In genomic region chr19:49677232-49677881, GRCh38 we compare ENCODE assay signal across 1 cellular context.
TF ChIP-seq lines count a peak whose summit lies in the region.

Gene PRMT1 (plus strand): TSS chr19:49677271. CDS start chr19:49677281, 10 bp downstream.

TF ChIP-seq in K562, 482 proteins besides CTCF, POLR2A, EP300 and RAD21 (continued from another document and continues in another):
- TF ChIP-seq ZNF407 (IDR thresholded peaks at IDR 0.05; ENCODE audit: low read depth) (no peak), RBBP5 (IDR thresholded peaks at IDR 0.05; ENCODE audit: borderline replicate concordance, insufficient read depth, low read length, poor library complexity, severe bottlenecking) (peak; percentile 69), ADNP (tag; IDR thresholded peaks at IDR 0.05) (no peak), RBFOX2 (IDR thresholded peaks at IDR 0.05; ENCODE audit: low read depth, low read length) (peak; percentile 98), RBM17 (IDR thresholded peaks at IDR 0.05; ENCODE audit: borderline replicate concordance, low read depth, low read length) (no peak), HEY1 (CRISPR knock-in tag; IDR thresholded peaks at IDR 0.05; ENCODE audit: borderline replicate concordance) (no peak), ETV5 (CRISPR knock-in tag; IDR thresholded peaks at IDR 0.05; ENCODE audit: low read depth) (peak; percentile 91), ZNF282 (CRISPR knock-in tag; IDR thresholded peaks at IDR 0.05) (no peak), SNRNP70 (optimal IDR thresholded peaks at IDR 0.05; ENCODE audit: low read depth, low read length) (no peak), ZFX (CRISPR knock-in tag; IDR thresholded peaks at IDR 0.05) (peak; percentile 67), OTX1 (CRISPR knock-in tag; IDR thresholded peaks at IDR 0.05) (peak; percentile 82; the same call in 1 of the 2 replicates), HCFC1 (IDR thresholded peaks at IDR 0.05; ENCODE audit: low read depth, low read length) (peak; percentile 25; the same call in 1 of the 2 replicates), COPS2 (conservative IDR thresholded peaks at IDR 0.05) (no peak), ILF3 (IDR thresholded peaks at IDR 0.05; ENCODE audit: borderline replicate concordance) (no peak; the same call in 1 of the 2 replicates), DMBX1 (CRISPR knock-in tag; IDR thresholded peaks at IDR 0.05; ENCODE audit: borderline replicate concordance) (peak; percentile 34; the same call in 1 of the 2 replicates), CHD2 (IDR thresholded peaks at IDR 0.05; ENCODE audit: low read depth, low read length) (no peak), NRF1 (conservative IDR thresholded peaks at IDR 0.05 in 1 of 2, IDR thresholded peaks at IDR 0.05 in 1 of 2) (no peak), SMARCB1 (IDR thresholded peaks at IDR 0.05; ENCODE audit: insufficient read length, low read depth) (peak; percentile 31), ARID3B (CRISPR knock-in tag; IDR thresholded peaks at IDR 0.05; ENCODE audit: borderline replicate concordance) (0 out of 2 replicates have a peak, but pooled peaks have one; percentile 38), POLR2AphosphoS5 (IDR thresholded peaks at IDR 0.05; ENCODE audit: control insufficient read depth, insufficient read depth, low read depth, low read length) (peak; percentile 73), TAF7 (tag; IDR thresholded peaks at IDR 0.05) (peak; percentile 89), SAFB (IDR thresholded peaks at IDR 0.05; ENCODE audit: borderline replicate concordance, low read depth, low read length) (peak; percentile 22; the same call in 1 of the 2 replicates), ETS1 (conservative IDR thresholded peaks at IDR 0.05; ENCODE audit: control insufficient read depth, low read depth, low read length) (peak; percentile 85), MAX (CRISPR knock-in tag; IDR thresholded peaks at IDR 0.05) (peak; percentile 96), XRCC4 (IDR thresholded peaks at IDR 0.05; ENCODE audit: extremely low read depth, insufficient read depth, insufficient read length) (no peak), ZBTB12 (CRISPR knock-in tag; IDR thresholded peaks at IDR 0.05) (no peak), HOMEZ (CRISPR knock-in tag; IDR thresholded peaks at IDR 0.05) (0 out of 2 replicates have a peak, but pooled peaks have one; percentile 32), CBX5 (IDR thresholded peaks at IDR 0.05; ENCODE audit: borderline replicate concordance, low read depth) (no peak), DIDO1 (tag; IDR thresholded peaks at IDR 0.05; ENCODE audit: low read depth) (peak; percentile 67; the same call in 1 of the 2 replicates), MXI1 (IDR thresholded peaks at IDR 0.05; ENCODE audit: low read depth, low read length) (peak; percentile 94), FOXA3 (CRISPR knock-in tag; conservative IDR thresholded peaks at IDR 0.05 in 1 of 2, IDR thresholded peaks at IDR 0.05 in 1 of 2) (no peak), POLR2AphosphoS2 (IDR thresholded peaks at IDR 0.05; ENCODE audit: low read length) (no peak), KAT2B (IDR thresholded peaks at IDR 0.05; ENCODE audit: low read depth, low read length) (peak; percentile 85), FOXM1 (IDR thresholded peaks at IDR 0.05; ENCODE audit: low read depth) (no peak), FOXM1 (CRISPR knock-in tag; IDR thresholded peaks at IDR 0.05; ENCODE audit: low read depth) (peak; percentile 43; the same call in 1 of the 2 replicates), ZKSCAN3 (CRISPR knock-in tag; IDR thresholded peaks at IDR 0.05) (no peak), RBM14 (IDR thresholded peaks at IDR 0.05; ENCODE audit: borderline replicate concordance, insufficient read depth, low read depth, low read length) (no peak), MBD2 (IDR thresholded peaks at IDR 0.05; ENCODE audit: borderline replicate concordance, low read depth) (no peak), NR2C2 (CRISPR knock-in tag; IDR thresholded peaks at IDR 0.05) (no peak), NR2C2 (tag; IDR thresholded peaks at IDR 0.05) (peak; percentile 91), ZBTB49 (CRISPR knock-in tag; IDR thresholded peaks at IDR 0.05; ENCODE audit: borderline replicate concordance) (0 out of 2 replicates have a peak, but pooled peaks have one; percentile 8), SAFB2 (IDR thresholded peaks at IDR 0.05; ENCODE audit: borderline replicate concordance, low read depth, low read length, severe bottlenecking) (no peak), E2F3 (CRISPR knock-in tag; IDR thresholded peaks at IDR 0.05) (peak; percentile 76; the same call in 1 of the 2 replicates), GATAD2A (IDR thresholded peaks at IDR 0.05) (no peak), CREB5 (CRISPR knock-in tag; IDR thresholded peaks at IDR 0.05) (no peak), SRSF3 (IDR thresholded peaks at IDR 0.05; ENCODE audit: insufficient read depth, low read length) (peak; percentile 91; the same call in 1 of the 2 replicates), NCOA4 (IDR thresholded peaks at IDR 0.05; ENCODE audit: partially characterized antibody) (no peak), LEF1 (IDR thresholded peaks at IDR 0.05) (no peak), DACH1 (IDR thresholded peaks at IDR 0.05; ENCODE audit: partially characterized antibody) (no peak), ETV1 (tag; conservative IDR thresholded peaks at IDR 0.05; ENCODE audit: low read depth) (peak; percentile 90), ZNF830 (CRISPR knock-in tag; IDR thresholded peaks at IDR 0.05) (peak; percentile 90; the same call in 1 of the 2 replicates)
